ENCODE assay signal across 8 cellular contexts in the genomic region with DNA sequence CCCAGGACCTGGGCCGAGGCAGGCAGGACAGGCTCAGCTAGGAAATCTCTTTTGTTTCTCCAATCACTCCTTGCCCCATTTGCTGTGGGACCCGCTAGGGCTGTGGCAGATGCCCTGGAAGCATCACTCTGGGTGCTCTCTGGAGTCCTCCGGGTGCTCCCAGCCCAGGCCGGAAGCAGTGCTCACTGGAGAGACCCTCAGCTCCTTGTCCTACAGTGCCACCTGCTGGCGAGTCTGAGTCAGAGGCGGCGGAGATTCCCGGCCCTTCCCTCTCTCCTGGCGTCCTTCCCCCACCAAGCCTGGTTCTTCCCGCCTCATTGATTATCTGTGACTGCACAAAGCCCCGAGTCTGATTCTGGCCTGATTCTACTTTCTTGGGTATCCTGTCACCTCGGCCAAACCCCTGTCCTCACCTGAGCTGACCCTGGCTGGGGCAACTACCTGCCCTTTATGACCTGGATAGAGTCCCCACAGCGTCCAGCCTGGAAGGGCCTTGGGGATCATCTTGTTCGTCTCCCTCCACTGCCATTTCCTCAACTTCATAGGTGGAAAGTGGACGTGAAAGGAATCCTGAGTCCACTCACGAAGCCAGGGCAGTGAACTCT. TPM values are rescaled to one million over a fixed set of nuclear protein-coding genes. Genes with fewer than 3 reads are reported as not detected.
DNase-seq lines count a peak whose midpoint lies in the region; ATAC-seq and TF ChIP-seq lines count a peak whose summit lies in the region.

No MANE protein-coding gene starts in this region.

- peaks cover 66% of the 10 kb centered on the region for H3K27me3 Mint-ChIP-seq in neural crest cell (ENCODE audit: low read depth)

- 12 to 27% methylated on average over 8 to 16 of the region's 16 CpGs for WGBS in esophagus squamous epithelium, 2 donors

- H3K4me3 ChIP-seq in BJ (ENCODE audit: low read depth, low read length) = no peak overlapping the region
- no peak overlapping the region for H3K4me3 ChIP-seq in esophagus squamous epithelium
- no peak overlapping the region for H3K4me3 ChIP-seq in upper lobe of right lung

- POLR2A ChIA-PET in BJ (lab: Charles Lee) = no interaction called here

- intact Hi-C loops in esophagus squamous epithelium (cut with DNase I) (loop anchor here (10.0 kb wide), 1 partner anchor 160 kb away; the partner anchor contains the start of gene CFAP77), upper lobe of right lung (cut with DNase I) (no loop called here)

- H3K27me3 ChIP-seq in BJ (ENCODE audit: control insufficient read depth, insufficient read depth, low read length) = peaks cover 35% of the 10 kb centered on the region
- H3K27me3 ChIP-seq in esophagus squamous epithelium = peaks cover 0 to 94% (median 17%) of the 10 kb centered on the region in 4 donors
- peaks cover 56% of the 10 kb centered on the region for H3K27me3 ChIP-seq in upper lobe of right lung

- H3K36me3 Mint-ChIP-seq in neural crest cell (ENCODE audit: low read depth) = no peaks in the 10 kb centered on the region

- H3K9me3 Mint-ChIP-seq in neural crest cell = no peaks in the 10 kb centered on the region

- H3K36me3 ChIP-seq in BJ (ENCODE audit: control insufficient read depth, insufficient read depth, low read length) = no peaks in the 10 kb centered on the region
- no peaks in the 10 kb centered on the region for H3K36me3 ChIP-seq in esophagus squamous epithelium
- no peaks in the 10 kb centered on the region for H3K36me3 ChIP-seq in upper lobe of right lung

- no peak overlapping the region for H3K27ac Mint-ChIP-seq in neural crest cell (ENCODE audit: unreplicated experiment)

- H3K4me1 Mint-ChIP-seq in neural crest cell = peaks cover 12% of the 10 kb centered on the region

- peak overlapping the region; percentile 38 for H3K4me3 Mint-ChIP-seq in neural crest cell

- H3K4me1 ChIP-seq in esophagus squamous epithelium (peaks cover 0 to 6% (median 0%) of the 10 kb centered on the region in 3 donors), upper lobe of right lung (no peaks in the 10 kb centered on the region)

- H3K27ac ChIP-seq in esophagus squamous epithelium (no peak overlapping the region), upper lobe of right lung (no peak overlapping the region)

- DNase-seq in BJ (ENCODE audit: low read depth) (no peak), GM20000 (ENCODE audit: low spot score) (peak; percentile 80), NCI-H345 treated with DMSO at 0.1 percent for 48 hours (lab: John Stamatoyannopoulos, UW; ENCODE audit: unreplicated experiment) (peak; percentile 79), esophagus squamous epithelium (lab: John Stamatoyannopoulos, UW) (no peak), neural crest cell (ENCODE audit: low read depth, low spot score) (peak; percentile 93), upper lobe of right lung (peak; percentile 80), GOT3 (lab: John Stamatoyannopoulos, UW) (no peak)
- peak; percentile 66 to 72 for DNase-seq in activated CD4-positive, alpha-beta T cell treated with anti-CD3 and anti-CD28 coated beads, Interleukin-2, amount 50 U/mL, for 48 hours

- TF ChIP-seq POLR2A in esophagus squamous epithelium (IDR thresholded peaks at IDR 0.05) = no peak

- TF ChIP-seq CTCF in BJ (IDR thresholded peaks at IDR 0.05; ENCODE audit: insufficient read depth, low read depth, low read length) (peak; percentile 80), GM20000 (IDR thresholded peaks at IDR 0.05; ENCODE audit: extremely low read depth, missing control alignments) (peak; percentile 33), esophagus squamous epithelium (IDR thresholded peaks at IDR 0.05) (peak; percentile 36 to 76 (median 63)), neural crest cell (conservative IDR thresholded peaks at IDR 0.05) (peak; percentile 92), upper lobe of right lung (IDR thresholded peaks at IDR 0.05) (peak; percentile 59)

- ATAC-seq in upper lobe of right lung = peak; percentile 83

- no peaks in the 10 kb centered on the region for H3K9me3 ChIP-seq in esophagus squamous epithelium
- H3K9me3 ChIP-seq in upper lobe of right lung = no peaks in the 10 kb centered on the region

- CTCF ChIA-PET in BJ (lab: Yijun Ruan, JAX) = interaction anchor here (0.6 to 5.7 kb wide), 17 partner anchors 10 to 165 kb away, joined by 3 to 55 read pairs (median 3); partner anchors contain the start of gene CFAP77

RNA-seq across cellular contexts. Expression of gene BARHL1, which starts 7.3 kb away (rescaled TPM):
- polyA plus RNA-seq in BJ (2011; rRNA removed) = not detected in 2 replicates
- not detected in 2 replicates for polyA minus RNA-seq in BJ (2011; rRNA and poly(A)+ RNA removed)
- total RNA-seq in esophagus squamous epithelium (not detected), neural crest cell (not detected in 2 replicates), upper lobe of right lung (not detected)

Comparison
In these comparisons a context has a peak if more than half of its experiments do, and no peak if none do; other contexts are left out.
1. DNase-seq: peak in GM20000 (single experiment), NCI-H345 treated with DMSO at 0.1 percent for 48 hours (single experiment), activated CD4-positive, alpha-beta T cell treated with anti-CD3 and anti-CD28 coated beads, Interleukin-2, amount 50 U/mL, for 48 hours (2 of 2), neural crest cell (single experiment) and upper lobe of right lung (single experiment); none in BJ (single experiment), esophagus squamous epithelium (single experiment) and GOT3 (single experiment).
2. CTCF ChIP-seq: peak in every context shown above with its lines; median percentile 92 in neural crest cell; 80 in BJ; 63 in esophagus squamous epithelium; 59 in upper lobe of right lung; 33 in GM20000.